Comparison of ENCODE assay signal across 8 cellular contexts in the genomic region with DNA sequence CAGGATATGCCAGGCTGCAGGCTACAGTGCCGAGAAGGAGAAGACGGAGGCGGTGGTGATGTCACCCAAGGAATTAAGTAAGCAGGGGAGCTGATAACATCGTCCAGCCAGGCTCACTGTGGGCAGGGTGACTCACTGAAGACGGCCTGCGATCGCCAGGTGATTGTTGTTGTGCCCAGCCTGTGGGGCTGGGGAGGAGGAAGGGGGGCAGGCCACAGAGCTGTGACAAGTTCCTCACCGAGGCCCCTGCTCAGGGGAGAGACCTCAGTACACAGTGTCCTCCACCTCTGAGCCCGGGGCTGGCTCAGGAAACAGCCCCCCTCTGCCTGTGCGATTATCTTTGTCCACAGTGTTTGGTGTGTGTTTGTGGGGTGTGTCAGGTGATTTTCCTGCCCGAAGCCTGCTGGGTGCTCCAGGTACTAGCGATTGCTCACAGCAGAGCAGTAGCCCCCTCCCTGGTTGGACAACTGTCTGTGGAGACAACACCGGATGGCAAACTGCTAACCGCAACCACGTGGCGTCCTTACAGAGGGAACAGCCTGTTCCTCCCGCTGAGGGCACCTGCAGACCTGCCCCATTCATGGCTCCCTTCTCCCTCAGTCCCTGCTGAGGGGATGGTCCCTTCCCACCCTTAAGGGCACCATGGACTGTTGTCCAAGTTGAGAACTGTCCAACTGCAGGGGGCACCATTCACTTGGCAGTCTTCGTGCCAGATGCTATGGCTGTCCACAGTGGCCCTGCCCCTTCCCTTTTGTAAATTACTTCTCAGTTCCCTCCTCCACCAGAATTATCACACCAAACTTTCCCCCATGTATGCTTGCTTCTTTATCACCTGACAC.
A peak's percentile ranks its signal among the peaks of the same experiment; 100 is the strongest.
DNase-seq lines count a peak whose midpoint lies in the region; ATAC-seq and TF ChIP-seq lines count a peak whose summit lies in the region.

No MANE protein-coding gene starts in this region.

- H3K4me2 ChIP-seq in HCT116 (ENCODE audit: low read length), result peak overlapping the region; percentile 84

- no peaks in the 10 kb centered on the region for H3K79me2 ChIP-seq in HCT116 (ENCODE audit: insufficient read depth, low read length)

- TF ChIP-seq RAD21 in HCT116 (IDR thresholded peaks at IDR 0.05; ENCODE audit: low read depth), result no peak

- no peaks in the 10 kb centered on the region for H3K9me2 ChIP-seq in HCT116 (ENCODE audit: insufficient read depth)

- H3K27ac ChIP-seq in HCT116 (ENCODE audit: low read depth, low read length), result peak overlapping the region; percentile 65

- ATAC-seq in HCT116 (peak; percentile 80), natural killer cell (peak; percentile 63 to 81 (median 72))

- RAD21 ChIA-PET in HCT116 (lab: Charles Lee; ENCODE audit: low non-redundant PET in 1 of 2, low total read pairs in 2 of 2, uncharacterized antibody in 2 of 2, unreplicated experiment in 2 of 2), result interaction anchor here (0.6 to 1.4 kb wide), 4 partner anchors 96 to 1119 kb away, joined by 3 to 5 read pairs (median 3); no protein-coding TSS in a partner anchor

- peaks cover 20 to 23% of the 10 kb centered on the region in 2 experiments for H3K4me1 ChIP-seq in HCT116 (ENCODE audit: control insufficient read depth in 1 of 2, insufficient read depth in 2 of 2, low read length in 2 of 2)

- no peaks in the 10 kb centered on the region for H3K27me3 Mint-ChIP-seq in natural killer cell (ENCODE audit: low read depth in 2 of 2)
- no peaks in the 10 kb centered on the region for H3K27me3 Mint-ChIP-seq in stimulated activated naive CD8-positive, alpha-beta T cell treated with anti-CD3 and anti-CD28 coated beads, Interleukin-15, Interleukin-2, amounts not matched to agents 100 ng/mL and 50 ng/mL, for 24 hours

- H4K20me1 ChIP-seq in HCT116 (ENCODE audit: insufficient read depth), result no peaks in the 10 kb centered on the region

- no peaks in the 10 kb centered on the region for H3K27me3 ChIP-seq in HCT116 (ENCODE audit: insufficient read depth, low read length)

- H3K36me3 Mint-ChIP-seq in natural killer cell, result no peaks in the 10 kb centered on the region
- H3K36me3 Mint-ChIP-seq in stimulated activated naive CD8-positive, alpha-beta T cell treated with anti-CD3 and anti-CD28 coated beads, Interleukin-15, Interleukin-2, amounts not matched to agents 100 ng/mL and 50 ng/mL, for 24 hours (ENCODE audit: low read depth), result no peaks in the 10 kb centered on the region

- peak overlapping the region; percentile 44 for H3K9ac ChIP-seq in HCT116 (ENCODE audit: low read length)

- H3K4me1 Mint-ChIP-seq in natural killer cell, result peaks cover 80 to 89% of the 10 kb centered on the region in 2 donors
- peaks cover 92% of the 10 kb centered on the region for H3K4me1 Mint-ChIP-seq in stimulated activated naive CD8-positive, alpha-beta T cell treated with anti-CD3 and anti-CD28 coated beads, Interleukin-15, Interleukin-2, amounts not matched to agents 100 ng/mL and 50 ng/mL, for 24 hours (ENCODE audit: low read depth)

- no TSS peak for BruUV-seq in HCT116 (replicated peaks; lab: Mats Ljungman, UMichigan)

- peak; percentile 96 for DNase-seq in GDM1 (lab: John Stamatoyannopoulos, UW)
- peak; percentile 89 for DNase-seq in HCT116 (ENCODE audit: low read depth, low spot score)
- peak; percentile 97 for DNase-seq in NOMO-1 treated with dmso at 0.1 percent for 144 hours (lab: John Stamatoyannopoulos, UW; ENCODE audit: unreplicated experiment)
- peak; percentile 68 for DNase-seq in activated T-cell treated with anti-CD3 and anti-CD28 coated beads for 1 hour (ENCODE audit: low read depth)
- DNase-seq in epithelial cell of proximal tubule (ENCODE audit: low read depth), result peak; percentile 53
- DNase-seq in natural killer cell, result peak; percentile 82
- no peak for DNase-seq in NCI-H524 treated with DMSO at 0.1 percent for 48 hours (lab: John Stamatoyannopoulos, UW)

- peak overlapping the region; percentile 87 to 96 for H3K27ac Mint-ChIP-seq in natural killer cell
- peak overlapping the region; percentile 86 for H3K27ac Mint-ChIP-seq in stimulated activated naive CD8-positive, alpha-beta T cell treated with anti-CD3 and anti-CD28 coated beads, Interleukin-15, Interleukin-2, amounts not matched to agents 100 ng/mL and 50 ng/mL, for 24 hours

- peak overlapping the region; percentile 90 for H2AFZ ChIP-seq in HCT116 (ENCODE audit: low read depth, low read length, poor library complexity, severe bottlenecking)

- no peaks in the 10 kb centered on the region for H3K9me3 ChIP-seq in HCT116 (ENCODE audit: control insufficient read depth in 1 of 2, insufficient read depth in 1 of 2, low read depth in 1 of 2, low read length in 2 of 2)

- CTCF ChIA-PET in HCT116 (lab: Charles Lee), result interaction anchor here (1.0 to 3.6 kb wide), 5 partner anchors 25 to 353 kb away, joined by 3 to 35 read pairs (median 3); partner anchors contain the start of gene ZFP36L2

- POLR2A ChIA-PET in HCT116 (lab: Charles Lee), result interaction anchor here (1.1 to 2.0 kb wide), 2 partner anchors 95 to 97 kb away, joined by 4 to 7 read pairs; partner anchors contain the start of gene ZFP36L2

- intact Hi-C loops in HCT116 (cut with micrococcal nuclease), result loop anchor here (1.0 to 5.0 kb wide), 6 partner anchors 98 to 411 kb away; no protein-coding TSS in a partner anchor
- intact Hi-C loops in natural killer cell (cut with micrococcal nuclease), result loop anchor here (1.0 kb wide), 5 partner anchors 9 to 98 kb away; no protein-coding TSS in a partner anchor

- H3K4me3 ChIP-seq in HCT116 (replicated peaks in 1 of 2; ENCODE audit: low read depth in 1 of 2, low read length in 2 of 2) (peak overlapping the region; percentile 25 to 41), epithelial cell of proximal tubule (ENCODE audit: low read depth, low read length) (peak overlapping the region; percentile 6)

- no peaks in the 10 kb centered on the region for H3K36me3 ChIP-seq in HCT116 (ENCODE audit: control insufficient read depth in 1 of 2, insufficient read depth in 2 of 2, low read length in 2 of 2)

- peak overlapping the region; percentile 63 for H3K4me3 Mint-ChIP-seq in natural killer cell
- H3K4me3 Mint-ChIP-seq in stimulated activated naive CD8-positive, alpha-beta T cell treated with anti-CD3 and anti-CD28 coated beads, Interleukin-15, Interleukin-2, amounts not matched to agents 100 ng/mL and 50 ng/mL, for 24 hours, result peak overlapping the region; percentile 60

- peak in 2 of 3 experiments; percentile 62 to 71; a peak in 4 of 6 replicates for TF ChIP-seq CTCF in HCT116 (IDR thresholded peaks at IDR 0.05 in 2 of 3, conservative IDR thresholded peaks at IDR 0.05 in 1 of 3; ENCODE audit: borderline replicate concordance in 1 of 3, insufficient read depth in 1 of 3, low read depth in 2 of 3, low read length in 2 of 3)
- TF ChIP-seq CTCF in epithelial cell of proximal tubule (conservative IDR thresholded peaks at IDR 0.05; ENCODE audit: low read depth, low read length), result peak; percentile 71
- peak; percentile 57 for TF ChIP-seq CTCF in natural killer cell (IDR thresholded peaks at IDR 0.05)

- no peaks in the 10 kb centered on the region for H3K9me3 Mint-ChIP-seq in natural killer cell
- H3K9me3 Mint-ChIP-seq in stimulated activated naive CD8-positive, alpha-beta T cell treated with anti-CD3 and anti-CD28 coated beads, Interleukin-15, Interleukin-2, amounts not matched to agents 100 ng/mL and 50 ng/mL, for 24 hours, result no peaks in the 10 kb centered on the region

- no peak for TF ChIP-seq POLR2A in HCT116 (IDR thresholded peaks at IDR 0.05; ENCODE audit: borderline replicate concordance, extremely low read depth, insufficient read depth, insufficient read length)

TF ChIP-seq in HCT116, 20 proteins besides CTCF, POLR2A, EP300 and RAD21:
- TF ChIP-seq SIN3A (IDR thresholded peaks at IDR 0.05; ENCODE audit: low read depth), result no peak
- peak; percentile 63 for TF ChIP-seq POLR2AphosphoS5 (IDR thresholded peaks at IDR 0.05; ENCODE audit: low read depth, low read length)
- TF ChIP-seq TCF7L2 (IDR thresholded peaks at IDR 0.05; ENCODE audit: borderline replicate concordance, extremely low read depth, insufficient read depth, insufficient read length), result peak; percentile 84
- TF ChIP-seq YY1 (IDR thresholded peaks at IDR 0.05; ENCODE audit: extremely low read depth, insufficient replicate concordance, low read depth, low read length), result peak; percentile 54
